17 cellular contexts compared by ENCODE assay signal in genomic region chr13:101218484-101218883, GRCh38.
A peak's percentile ranks its signal among the peaks of the same experiment; 100 is the strongest.
DNase-seq lines count a peak whose midpoint lies in the region; ATAC-seq and TF ChIP-seq lines count a peak whose summit lies in the region.
"Had no signal": no experiment of that assay in that cellular context is flagged by ENCODE, and none has a peak within 500 bp of the region (broad histone marks: within the 10 kb centered on the region; RNA-seq: fewer than 3 reads in every experiment).

No MANE protein-coding gene starts in this region.

- no peak overlapping the region for H3K4me3 Mint-ChIP-seq in activated naive CD8-positive, alpha-beta T cell treated with anti-CD3 and anti-CD28 coated beads for 36 hours
- H3K4me3 Mint-ChIP-seq: CD8-positive, alpha-beta T cell had no signal

- TF ChIP-seq RAD21 in IMR-90 (IDR thresholded peaks at IDR 0.05; ENCODE audit: low read length) = no peak

- no peaks in the 10 kb centered on the region for H3K9me1 ChIP-seq in IMR-90 (ENCODE audit: insufficient read depth, low read length)

- no peak overlapping the region for H2BK5ac ChIP-seq in IMR-90 (ENCODE audit: low read depth, low read length, poor library complexity, severe bottlenecking)

- POLR2A ChIA-PET in IMR-90 (lab: Charles Lee; ENCODE audit: unreplicated experiment) = no interaction called here

- no peak overlapping the region for H4K5ac ChIP-seq in IMR-90 (ENCODE audit: low read depth, low read length)

- BruUV-seq in IMR-90 (replicated peaks; lab: Mats Ljungman, UMichigan) (no TSS peak), mammary epithelial cell (replicated peaks; lab: Mats Ljungman, UMichigan) (no TSS peak)

- no peak overlapping the region for H3K4me2 ChIP-seq in IMR-90 (ENCODE audit: low read depth, low read length)
- no peak overlapping the region for H3K4me2 ChIP-seq in mammary epithelial cell (ENCODE audit: insufficient read depth, low read depth, low read length)
- H3K4me2 ChIP-seq: BLaER1 had no signal

- no peaks in the 10 kb centered on the region for H3K4me1 Mint-ChIP-seq in activated naive CD8-positive, alpha-beta T cell treated with anti-CD3 and anti-CD28 coated beads for 36 hours

- no peak overlapping the region for H3K9ac ChIP-seq in IMR-90 (ENCODE audit: low read depth, low read length)
- no peak overlapping the region for H3K9ac ChIP-seq in mammary epithelial cell (ENCODE audit: insufficient read depth, low read length)
- H3K9ac ChIP-seq: BLaER1 had no signal

- no peaks in the 10 kb centered on the region for H3K4me1 ChIP-seq in IMR-90 (ENCODE audit: control insufficient read depth, insufficient read depth, low read length)
- H3K4me1 ChIP-seq in mammary epithelial cell (ENCODE audit: insufficient read depth, low read length) = peaks cover 4% of the 10 kb centered on the region
- no peaks in the 10 kb centered on the region for H3K4me1 ChIP-seq in prostate gland (replicated peaks)
- H3K4me1 ChIP-seq: BLaER1 had no signal

- peak; percentile 37; the same call in 1 of the 2 replicates for ATAC-seq in IMR-90 (ENCODE audit: low read depth)
- ATAC-seq: CD8-positive, alpha-beta T cell; Right ventricle myocardium inferior had no signal

- no peak overlapping the region for H3K27ac ChIP-seq in IMR-90 (ENCODE audit: insufficient read depth, low read length)
- no peak overlapping the region for H3K27ac ChIP-seq in mammary epithelial cell (ENCODE audit: insufficient read depth, low read depth, low read length)
- no peak overlapping the region for H3K27ac ChIP-seq in prostate gland
- H3K27ac ChIP-seq: BLaER1, SK-N-MC had no signal

- no peak overlapping the region for H3K4ac ChIP-seq in IMR-90 (ENCODE audit: low read depth, low read length)

- no peak overlapping the region for H2AK5ac ChIP-seq in IMR-90 (ENCODE audit: low read depth, low read length)

- H3K9me3 ChIP-seq in IMR-90 (ENCODE audit: control insufficient read depth, insufficient read depth, low read length) (no peaks in the 10 kb centered on the region), mammary epithelial cell (replicated peaks; ENCODE audit: insufficient read depth, low read length) (no peaks in the 10 kb centered on the region), prostate gland (no peaks in the 10 kb centered on the region)
- H3K9me3 ChIP-seq: BLaER1 had no signal

- H3K27ac Mint-ChIP-seq in activated naive CD8-positive, alpha-beta T cell treated with anti-CD3 and anti-CD28 coated beads for 36 hours = no peak overlapping the region
- H3K27ac Mint-ChIP-seq: CD8-positive, alpha-beta T cell had no signal

- no CpG with 5 or more reads among the region's 2 CpGs for WGBS in IMR-90 (ENCODE audit: extremely low coverage in 2 of 2, insufficient read length in 1 of 2), 2 experiments
- WGBS in mammary epithelial cell (ENCODE audit: low coverage, missing lambda C conversion rate) = 84% methylated on average over 2 of the region's 2 CpGs
- WGBS in prostate gland = 63% methylated on average over 2 of the region's 2 CpGs

- H3K36me3 ChIP-seq in IMR-90 (ENCODE audit: control insufficient read depth, insufficient read depth, low read length) (no peaks in the 10 kb centered on the region), mammary epithelial cell (ENCODE audit: insufficient read depth, low read length) (no peaks in the 10 kb centered on the region), prostate gland (no peaks in the 10 kb centered on the region)
- H3K36me3 ChIP-seq: BLaER1 had no signal

- dilution Hi-C loops in IMR-90 (cut with HindIII; ENCODE audit: low sequenced_read_pairs, unreplicated experiment) (no loop called here), mammary epithelial cell (cut with HindIII; ENCODE audit: low sequenced_read_pairs) (no loop called here)

- H2BK15ac ChIP-seq in IMR-90 (ENCODE audit: low read depth, low read length) = no peak overlapping the region

- no peak overlapping the region for H3K14ac ChIP-seq in IMR-90 (replicated peaks; ENCODE audit: low read depth, low read length)

- no peak overlapping the region; the same call in 1 of the 2 replicates for H2BK120ac ChIP-seq in IMR-90 (ENCODE audit: low read depth, low read length)

- H3K18ac ChIP-seq in IMR-90 (ENCODE audit: low read depth, low read length) = no peak overlapping the region

- no peaks in the 10 kb centered on the region for H3K27me3 ChIP-seq in IMR-90 (ENCODE audit: control insufficient read depth, insufficient read depth, low read length)
- no peaks in the 10 kb centered on the region for H3K27me3 ChIP-seq in mammary epithelial cell (ENCODE audit: insufficient read depth, low read length)
- H3K27me3 ChIP-seq in prostate gland (replicated peaks; ENCODE audit: insufficient read depth) = no peaks in the 10 kb centered on the region
- H3K27me3 ChIP-seq: BLaER1 had no signal

- H3K9me3 Mint-ChIP-seq in activated naive CD8-positive, alpha-beta T cell treated with anti-CD3 and anti-CD28 coated beads for 36 hours = no peaks in the 10 kb centered on the region
- H3K9me3 Mint-ChIP-seq: CD8-positive, alpha-beta T cell had no signal

- H3K36me3 Mint-ChIP-seq in activated naive CD8-positive, alpha-beta T cell treated with anti-CD3 and anti-CD28 coated beads for 36 hours = no peaks in the 10 kb centered on the region
- H3K36me3 Mint-ChIP-seq: CD8-positive, alpha-beta T cell had no signal

- H3K79me2 ChIP-seq in mammary epithelial cell (ENCODE audit: insufficient read depth, low read length) = no peaks in the 10 kb centered on the region

- no peaks in the 10 kb centered on the region for H3K79me1 ChIP-seq in IMR-90 (ENCODE audit: low read depth in 1 of 2, low read length in 2 of 2)

- CTCF ChIA-PET in IMR-90 (lab: Yijun Ruan, JAX) (no interaction called here), mammary epithelial cell (lab: Charles Lee; ENCODE audit: low non-redundant PET) (no interaction called here)

- in situ Hi-C loops in IMR-90 (cut with MboI; ENCODE audit: low sequenced_read_pairs) = no loop called here
- in situ Hi-C loops in mammary epithelial cell (cut with MboI; ENCODE audit: low sequenced_read_pairs in 2 of 2) = no loop called here

- no peak overlapping the region for H4K91ac ChIP-seq in IMR-90 (ENCODE audit: insufficient read depth, low read depth, low read length)

- peaks cover 11% of the 10 kb centered on the region for H3K27me3 Mint-ChIP-seq in activated naive CD8-positive, alpha-beta T cell treated with anti-CD3 and anti-CD28 coated beads for 36 hours

- TF ChIP-seq CTCF in IMR-90 (conservative IDR thresholded peaks at IDR 0.05; ENCODE audit: low read depth, low read length) = no peak
- no peak for TF ChIP-seq CTCF in mammary epithelial cell (conservative IDR thresholded peaks at IDR 0.05 in 1 of 2, IDR thresholded peaks at IDR 0.05 in 1 of 2; ENCODE audit: extremely low read depth in 1 of 2, insufficient read depth in 1 of 2, low read depth in 1 of 2, low read length in 2 of 2)
- TF ChIP-seq CTCF in prostate gland (IDR thresholded peaks at IDR 0.05) = no peak

- no peak overlapping the region for H3K23ac ChIP-seq in IMR-90 (ENCODE audit: low read depth, low read length)

- TF ChIP-seq POLR2A in IMR-90 (IDR thresholded peaks at IDR 0.05; ENCODE audit: low read depth, low read length) (no peak), prostate gland (IDR thresholded peaks at IDR 0.05) (no peak)

- no peak overlapping the region for H2AK9ac ChIP-seq in IMR-90 (replicated peaks; ENCODE audit: low read depth, low read length, poor library complexity)

- DNase-seq in Daoy (ENCODE audit: low read depth) = peak; percentile 2
- DNase-seq in IMR-90 = peak; percentile 60
- DNase-seq in mammary epithelial cell = peak; percentile 63
- DNase-seq in iris pigment epithelial cell (ENCODE audit: low read depth) = peak; percentile 42
- DNase-seq in activated naive CD8-positive, alpha-beta T cell treated with anti-CD3 and anti-CD28 coated beads for 36 hours = no peak
- DNase-seq in prostate gland (ENCODE audit: low spot score) = no peak
- no peak for DNase-seq in GOT3 (lab: John Stamatoyannopoulos, UW)
- no peak for DNase-seq in NCI-H2107 (lab: John Stamatoyannopoulos, UW)
- DNase-seq: CD8-positive, alpha-beta T cell; DND-41; NCI-H1048; NCI-H146; NCI-H2081; NCI-H510A treated with DMSO at 0.1 percent for 48 hours had no signal

- no peak overlapping the region for H3K56ac ChIP-seq in IMR-90 (ENCODE audit: extremely low read depth, insufficient read depth, low read length)

- H3K4me3 ChIP-seq in IMR-90 (ENCODE audit: insufficient read depth, low read depth, low read length) (no peak overlapping the region), mammary epithelial cell (replicated peaks in 1 of 3; ENCODE audit: insufficient read depth in 1 of 3, low read depth in 2 of 3, low read length in 3 of 3) (no peak overlapping the region), prostate gland (no peak overlapping the region)
- H3K4me3 ChIP-seq: BLaER1, SK-N-MC had no signal

- no peak overlapping the region for H2BK20ac ChIP-seq in IMR-90 (ENCODE audit: low read depth, low read length)

- intact Hi-C loops in IMR-90 (cut with micrococcal nuclease) = no loop called here
- intact Hi-C loops in mammary epithelial cell (cut with micrococcal nuclease) = no loop called here
- intact Hi-C loops in prostate gland (cut with DNase I) = no loop called here

- no peaks in the 10 kb centered on the region for H4K20me1 ChIP-seq in IMR-90 (ENCODE audit: insufficient read depth, low read length)
- no peaks in the 10 kb centered on the region for H4K20me1 ChIP-seq in mammary epithelial cell (ENCODE audit: insufficient read depth, low read length)
- H4K20me1 ChIP-seq: BLaER1 had no signal

- no peak overlapping the region for H4K8ac ChIP-seq in IMR-90 (ENCODE audit: low read depth in 2 of 2, low read length in 2 of 2)

- H2AFZ ChIP-seq in IMR-90 (replicated peaks; ENCODE audit: low read length, poor library complexity) (no peak overlapping the region), mammary epithelial cell (ENCODE audit: low read depth, low read length) (no peak overlapping the region)

TF ChIP-seq in IMR-90, 13 proteins besides CTCF, POLR2A, EP300 and RAD21 (continues in another document):
- TF ChIP-seq USF2 (IDR thresholded peaks at IDR 0.05; ENCODE audit: low read depth, low read length) (no peak), MAFK (IDR thresholded peaks at IDR 0.05; ENCODE audit: low read depth, low read length) (no peak)

Comparison
In these comparisons a context has a peak if more than half of its experiments do, and no peak if none do; other contexts are left out.
1. DNase-seq: peak in Daoy (single experiment), IMR-90 (single experiment), mammary epithelial cell (single experiment) and iris pigment epithelial cell (single experiment); none in activated naive CD8-positive, alpha-beta T cell treated with anti-CD3 and anti-CD28 coated beads for 36 hours (single experiment), prostate gland (single experiment), GOT3 (single experiment) and NCI-H2107 (single experiment).